Comparison of ENCODE assay signal across 23 cellular contexts in the genomic region with DNA sequence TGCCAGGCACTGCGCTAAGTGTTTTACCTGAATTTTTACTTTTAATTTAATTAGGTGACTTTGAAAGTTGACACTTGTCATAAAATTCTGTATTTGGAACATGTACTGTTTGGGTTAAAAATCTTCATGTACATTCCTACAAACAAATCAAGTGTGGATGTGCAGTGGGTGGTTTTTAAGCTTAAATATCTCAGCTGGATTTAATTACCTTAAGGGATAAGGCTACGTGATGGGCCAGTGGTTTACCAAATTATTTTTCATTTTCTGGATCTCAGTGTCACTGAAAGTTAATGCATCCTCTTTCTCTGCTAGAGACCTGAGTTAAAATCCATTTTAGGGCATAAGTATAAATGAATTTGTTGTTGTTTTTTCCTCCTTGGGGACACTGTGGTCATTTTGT.
"Had no signal": no experiment of that assay in that cellular context is flagged by ENCODE, and none has a peak within 500 bp of the region (broad histone marks: within the 10 kb centered on the region; RNA-seq: fewer than 3 reads in every experiment).

No MANE protein-coding gene starts in this region.

- H3K36me3 ChIP-seq: prostate gland had no signal

- H3K9me3 Mint-ChIP-seq: endodermal cell; memory B cell; naive thymus-derived CD8-positive, alpha-beta T cell; neural crest cell; stimulated activated effector memory CD8-positive, alpha-beta T cell treated with anti-CD3 and anti-CD28 coated beads, Interleukin-12 subunit alpha, Interleukin-12 subunit beta, amount 100 ng/mL, for 72 hours had no signal

- H3K27ac ChIP-seq: epithelial cell of prostate, prostate gland, sigmoid colon, stomach, thyroid gland, vagina had no signal

- H3K27ac Mint-ChIP-seq: endodermal cell; memory B cell; stimulated activated effector memory CD8-positive, alpha-beta T cell treated with anti-CD3 and anti-CD28 coated beads, Interleukin-12 subunit alpha, Interleukin-12 subunit beta, amount 100 ng/mL, for 72 hours had no signal

- H3K27me3 ChIP-seq: sigmoid colon, stomach, thyroid gland, vagina had no signal

- H3K27me3 Mint-ChIP-seq: memory B cell; naive thymus-derived CD8-positive, alpha-beta T cell had no signal

- H3K4me3 ChIP-seq: lung, prostate gland, sigmoid colon, stomach, thyroid gland, vagina had no signal

- DNase-seq: cerebellar nuclear complex; cortex of kidney; effector CD8-positive, alpha-beta T cell; endodermal cell; head of caudate nucleus; midbrain; naive thymus-derived CD8-positive, alpha-beta T cell; right cardiac atrium; sigmoid colon; stimulated activated CD4-positive, alpha-beta T cell treated with anti-CD3 and anti-CD28 coated beads, Interleukin-2, amount 100 ng/mL, for 24 hours; stimulated activated CD4-positive, alpha-beta T cell treated with anti-CD3 and anti-CD28 coated beads, Interleukin-4, amount 100 ng/mL, for 24 hours; stimulated activated naive CD4-positive, alpha-beta T cell treated with Interleukin-2 at 50 U/mL for 16 hours; stomach; thyroid gland; trophoblast cell had no signal

- H3K4me3 Mint-ChIP-seq: endodermal cell; memory B cell; naive thymus-derived CD8-positive, alpha-beta T cell; neural crest cell; stimulated activated effector memory CD8-positive, alpha-beta T cell treated with anti-CD3 and anti-CD28 coated beads, Interleukin-12 subunit alpha, Interleukin-12 subunit beta, amount 100 ng/mL, for 72 hours had no signal

- H3K4me1 ChIP-seq: prostate gland, vagina had no signal

- H3K9me3 ChIP-seq: prostate gland, sigmoid colon, stomach, thyroid gland, vagina had no signal

- ATAC-seq: esophagus mucosa; naive thymus-derived CD8-positive, alpha-beta T cell; right cardiac atrium; stimulated activated effector memory CD8-positive, alpha-beta T cell treated with anti-CD3 and anti-CD28 coated beads, Interleukin-12 subunit alpha, Interleukin-12 subunit beta, amount 100 ng/mL, for 72 hours had no signal
